In genomic region chr12:93102289-93102688, GRCh38 we compare ENCODE assay signal across 23 cellular contexts.
"Had no signal": no experiment of that assay in that cellular context is flagged by ENCODE, and none has a peak within 500 bp of the region (broad histone marks: within the 10 kb centered on the region; RNA-seq: fewer than 3 reads in every experiment).

No MANE protein-coding gene starts in this region.

- H3K4me1 ChIP-seq: breast epithelium, colonic mucosa, esophagus squamous epithelium, upper lobe of left lung had no signal

- H3K36me3 ChIP-seq: breast epithelium, colonic mucosa, esophagus squamous epithelium, heart left ventricle, thoracic aorta, upper lobe of left lung had no signal

- H3K4me3 Mint-ChIP-seq: activated naive CD8-positive, alpha-beta T cell treated with anti-CD3 and anti-CD28 coated beads for 36 hours; effector memory CD8-positive, alpha-beta T cell; natural killer cell treated with Interleukin-12 subunit alpha and Interleukin-12 subunit beta and Interleukin-15 and Interleukin-18, amount 100 ng/mL, for 72 hours; T-cell had no signal

- H3K9me3 Mint-ChIP-seq: activated naive CD8-positive, alpha-beta T cell treated with anti-CD3 and anti-CD28 coated beads for 36 hours; effector memory CD8-positive, alpha-beta T cell; natural killer cell treated with Interleukin-12 subunit alpha and Interleukin-12 subunit beta and Interleukin-15 and Interleukin-18, amount 100 ng/mL, for 72 hours; T-cell had no signal

- H3K9me3 ChIP-seq: breast epithelium, colonic mucosa, esophagus squamous epithelium, heart left ventricle, thoracic aorta, upper lobe of left lung had no signal

- H3K27ac ChIP-seq: breast epithelium, colonic mucosa, esophagus squamous epithelium, parathyroid adenoma, upper lobe of left lung had no signal

- DNase-seq: activated CD4-positive, alpha-beta T cell treated with anti-CD3 and anti-CD28 coated beads for 4 hours; activated CD4-positive, alpha-beta T cell treated with anti-CD3 and anti-CD28 coated beads, Interleukin-2, amount 50 U/mL, for 48 hours; activated CD4-positive, CD25-positive, alpha-beta regulatory T cell; activated CD8-positive, alpha-beta memory T cell treated with anti-CD3 and anti-CD28 coated beads, Interleukin-2, amount 50 U/mL, for 48 hours; activated naive CD4-positive, alpha-beta T cell treated with Interleukin-2 at 50 U/mL for 16 hours; activated naive CD8-positive, alpha-beta T cell treated with anti-CD3 and anti-CD28 coated beads for 36 hours; activated T-cell treated with anti-CD3 and anti-CD28 coated beads, Interleukin-2, amount 50 U/mL, for 48 hours; colonic mucosa; dorsolateral prefrontal cortex; effector memory CD8-positive, alpha-beta T cell; esophagus squamous epithelium; heart left ventricle; midbrain; nucleus accumbens; stimulated activated CD4-positive, alpha-beta T cell treated with anti-CD3 and anti-CD28 coated beads, Interleukin-4, amount 100 ng/mL, for 24 hours; stimulated activated naive CD4-positive, alpha-beta T cell treated with Interleukin-2 at 50 U/mL for 16 hours; T-cell; T-helper 9 cell; upper lobe of left lung had no signal

- H3K27ac Mint-ChIP-seq: activated naive CD8-positive, alpha-beta T cell treated with anti-CD3 and anti-CD28 coated beads for 36 hours; effector memory CD8-positive, alpha-beta T cell; natural killer cell treated with Interleukin-12 subunit alpha and Interleukin-12 subunit beta and Interleukin-15 and Interleukin-18, amount 100 ng/mL, for 72 hours; T-cell had no signal

- H3K27me3 ChIP-seq: breast epithelium, colonic mucosa, dorsolateral prefrontal cortex, esophagus squamous epithelium, heart left ventricle, upper lobe of left lung had no signal

- H3K36me3 Mint-ChIP-seq: activated naive CD8-positive, alpha-beta T cell treated with anti-CD3 and anti-CD28 coated beads for 36 hours; natural killer cell treated with Interleukin-12 subunit alpha and Interleukin-12 subunit beta and Interleukin-15 and Interleukin-18, amount 100 ng/mL, for 72 hours; T-cell had no signal

- H3K4me3 ChIP-seq: breast epithelium, colonic mucosa, dorsolateral prefrontal cortex, esophagus squamous epithelium, heart left ventricle, thoracic aorta, upper lobe of left lung had no signal

- H3K27me3 Mint-ChIP-seq: activated naive CD8-positive, alpha-beta T cell treated with anti-CD3 and anti-CD28 coated beads for 36 hours; effector memory CD8-positive, alpha-beta T cell; natural killer cell treated with Interleukin-12 subunit alpha and Interleukin-12 subunit beta and Interleukin-15 and Interleukin-18, amount 100 ng/mL, for 72 hours; T-cell had no signal
